13 cellular contexts compared by ENCODE assay signal in the genomic region with DNA sequence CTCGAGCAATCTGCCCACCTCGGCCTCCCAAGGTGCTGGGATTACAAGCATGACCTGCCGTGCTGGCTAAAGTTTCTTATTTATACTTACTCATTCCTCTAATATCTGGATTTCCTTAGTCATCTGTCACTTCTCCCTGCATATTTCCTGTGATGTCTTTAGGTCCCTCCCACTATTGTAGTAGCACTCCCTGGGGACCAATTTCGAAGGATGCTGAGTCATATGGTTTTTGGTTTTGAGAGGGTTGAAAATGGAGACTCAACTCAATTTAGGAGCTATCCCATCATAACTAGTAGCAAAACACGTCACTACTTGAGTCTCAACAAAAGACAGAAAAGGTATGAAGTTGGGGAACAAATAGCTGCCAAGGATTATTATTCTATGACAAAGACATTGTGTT. TPM values are rescaled to one million over a fixed set of nuclear protein-coding genes. Genes with fewer than 3 reads are reported as not detected.
DNase-seq lines count a peak whose midpoint lies in the region; ATAC-seq, FAIRE-seq and TF ChIP-seq lines count a peak whose summit lies in the region.
"Had no signal": no experiment of that assay in that cellular context is flagged by ENCODE, and none has a peak within 500 bp of the region (broad histone marks: within the 10 kb centered on the region; RNA-seq: fewer than 3 reads in every experiment).

No MANE protein-coding gene starts in this region.

- FAIRE-seq in astrocyte (lab: Jason Lieb, UNC) = no peak
- no peak for FAIRE-seq in HTR-8/SVneo (lab: Jason Lieb, UNC)
- FAIRE-seq: GM12891 had no signal

- H3K79me2 ChIP-seq in astrocyte (ENCODE audit: insufficient read depth, low read length) = no peaks in the 10 kb centered on the region

- CTCF ChIA-PET in activated CD8-positive, alpha-beta memory T cell treated with anti-CD3 and anti-CD28 coated beads, Interleukin-2, amount 10 ng/mL, durations not matched to agents 7 days and 5 days (lab: Charles Lee) = interaction anchor here (1.2 to 4.5 kb wide), 8 partner anchors 9 to 272 kb away, joined by 3 to 23 read pairs (median 8); a partner anchor contains a TSS

- H3K36me3 Mint-ChIP-seq in activated CD8-positive, alpha-beta memory T cell treated with anti-CD3 and anti-CD28 coated beads, Interleukin-2, amount 10 ng/mL, durations not matched to agents 7 days and 5 days = peaks cover 21% of the 10 kb centered on the region
- H3K36me3 Mint-ChIP-seq in astrocyte (ENCODE audit: low read depth, unreplicated experiment) = peaks cover 2% of the 10 kb centered on the region

- no peaks in the 10 kb centered on the region for H3K27me3 ChIP-seq in astrocyte (ENCODE audit: insufficient read depth, low read length)

- DNase-seq in activated CD8-positive, alpha-beta memory T cell treated with anti-CD3 and anti-CD28 coated beads, Interleukin-2, amount 10 ng/mL, durations not matched to agents 7 days and 5 days = no peak
- no peak for DNase-seq in activated CD8-positive, alpha-beta memory T cell treated with anti-CD3 and anti-CD28 coated beads, Interleukin-2, amount 50 U/mL, for 48 hours
- DNase-seq in M059J (ENCODE audit: low read depth) (peak; percentile 92), astrocyte (ENCODE audit: low read depth) (peak; percentile 74), retinal pigment epithelial cell (ENCODE audit: low read depth) (peak; percentile 9), iPS-NIHi7 (ENCODE audit: extremely low spot score) (no peak), HTR-8/SVneo (ENCODE audit: insufficient read length, low spot score) (no peak), globus pallidus (ENCODE audit: low spot score) (no peak)
- DNase-seq: stimulated activated CD4-positive, alpha-beta T cell treated with anti-CD3 and anti-CD28 coated beads, Interleukin-12 subunit alpha, Interleukin-12 subunit beta, amount 100 ng/mL, for 4 hours; T-helper 9 cell had no signal

- H3K4me3 Mint-ChIP-seq in activated CD8-positive, alpha-beta memory T cell treated with anti-CD3 and anti-CD28 coated beads, Interleukin-2, amount 10 ng/mL, durations not matched to agents 7 days and 5 days = no peak overlapping the region
- H3K4me3 Mint-ChIP-seq in astrocyte (ENCODE audit: unreplicated experiment) = no peak overlapping the region
- H3K4me3 Mint-ChIP-seq: B cell, memory B cell had no signal

- H3K4me3 ChIP-seq in astrocyte (ENCODE audit: insufficient read depth, low read depth, low read length) = no peak overlapping the region
- H3K4me3 ChIP-seq in retinal pigment epithelial cell (ENCODE audit: low read length) = no peak overlapping the region

- no peaks in the 10 kb centered on the region for H3K9me3 Mint-ChIP-seq in activated CD8-positive, alpha-beta memory T cell treated with anti-CD3 and anti-CD28 coated beads, Interleukin-2, amount 10 ng/mL, durations not matched to agents 7 days and 5 days (ENCODE audit: low read depth)
- no peaks in the 10 kb centered on the region for H3K9me3 Mint-ChIP-seq in astrocyte (ENCODE audit: unreplicated experiment)
- H3K9me3 Mint-ChIP-seq: memory B cell had no signal

- H3K27ac ChIP-seq in astrocyte (ENCODE audit: low read depth, low read length) = peak overlapping the region; percentile 38

- no peaks in the 10 kb centered on the region for H3K36me3 ChIP-seq in astrocyte (ENCODE audit: insufficient read depth, low read length)

- H3K9me3 ChIP-seq in astrocyte (ENCODE audit: insufficient read depth, low read depth, low read length) = no peaks in the 10 kb centered on the region

- H3K4me1 Mint-ChIP-seq in activated CD8-positive, alpha-beta memory T cell treated with anti-CD3 and anti-CD28 coated beads, Interleukin-2, amount 10 ng/mL, durations not matched to agents 7 days and 5 days = peaks cover 33% of the 10 kb centered on the region
- H3K4me1 Mint-ChIP-seq in astrocyte (ENCODE audit: low read depth, unreplicated experiment) = peaks cover 5% of the 10 kb centered on the region

- H4K20me1 ChIP-seq in astrocyte (ENCODE audit: insufficient read depth, low read length) = no peaks in the 10 kb centered on the region

- peaks cover 5% of the 10 kb centered on the region for H3K4me1 ChIP-seq in astrocyte (ENCODE audit: insufficient read depth, low read length)

- no peak for ATAC-seq in activated CD8-positive, alpha-beta memory T cell treated with anti-CD3 and anti-CD28 coated beads, Interleukin-2, amount 10 ng/mL, durations not matched to agents 7 days and 5 days

- no peaks in the 10 kb centered on the region for H3K27me3 Mint-ChIP-seq in activated CD8-positive, alpha-beta memory T cell treated with anti-CD3 and anti-CD28 coated beads, Interleukin-2, amount 10 ng/mL, durations not matched to agents 7 days and 5 days
- no peaks in the 10 kb centered on the region for H3K27me3 Mint-ChIP-seq in astrocyte (ENCODE audit: low read depth, unreplicated experiment)
- H3K27me3 Mint-ChIP-seq: B cell, memory B cell had no signal

- peak overlapping the region; percentile 58 for H3K27ac Mint-ChIP-seq in activated CD8-positive, alpha-beta memory T cell treated with anti-CD3 and anti-CD28 coated beads, Interleukin-2, amount 10 ng/mL, durations not matched to agents 7 days and 5 days
- H3K27ac Mint-ChIP-seq in astrocyte (ENCODE audit: unreplicated experiment) = no peak overlapping the region
- H3K27ac Mint-ChIP-seq: B cell, memory B cell had no signal

- peak overlapping the region; percentile 22 for H3K4me2 ChIP-seq in astrocyte (ENCODE audit: low read length)

- TF ChIP-seq CTCF in astrocyte (IDR thresholded peaks at IDR 0.05; ENCODE audit: insufficient read depth, low read depth, low read length) (no peak), retinal pigment epithelial cell (conservative IDR thresholded peaks at IDR 0.05; ENCODE audit: low read depth, low read length) (no peak)

- H3K9ac ChIP-seq in astrocyte (ENCODE audit: low read length) = no peak overlapping the region

- no peak overlapping the region for H2AFZ ChIP-seq in astrocyte (ENCODE audit: low read depth, low read length)

RNA-seq across cellular contexts. Expression of a gene that starts 20.2 kb away (rescaled TPM):
- 10 to 100 TPM; 27.7 to 31.1 TPM for total RNA-seq in activated CD8-positive, alpha-beta memory T cell treated with anti-CD3 and anti-CD28 coated beads, Interleukin-2, amount 10 ng/mL, durations not matched to agents 7 days and 5 days
- total RNA-seq in M059J (2014; rRNA removed; shearing (Covaris generic)) = 26.9 and 37.1 TPM in 2 replicates
- 21.5 and 21.8 TPM in 2 replicates for total RNA-seq in astrocyte

Comparison
In these comparisons a context has a peak if more than half of its experiments do, and no peak if none do; other contexts are left out.
1. DNase-seq: peak in M059J (single experiment), astrocyte (single experiment) and retinal pigment epithelial cell (single experiment); none in activated CD8-positive, alpha-beta memory T cell treated with anti-CD3 and anti-CD28 coated beads, Interleukin-2, amount 10 ng/mL, durations not matched to agents 7 days and 5 days (single experiment), activated CD8-positive, alpha-beta memory T cell treated with anti-CD3 and anti-CD28 coated beads, Interleukin-2, amount 50 U/mL, for 48 hours (single experiment), iPS-NIHi7 (single experiment), HTR-8/SVneo (single experiment) and globus pallidus (single experiment).